ENCODE assay signal across 35 cellular contexts in genomic region chr2:234048049-234048448, GRCh38. TPM values are rescaled to one million over a fixed set of nuclear protein-coding genes. Genes with fewer than 3 reads are reported as not detected.
"Had no signal": no experiment of that assay in that cellular context is flagged by ENCODE, and none has a peak within 500 bp of the region (broad histone marks: within the 10 kb centered on the region; RNA-seq: fewer than 3 reads in every experiment).

No MANE protein-coding gene starts in this region.

- H3K4me3 ChIP-seq: MG63, PC-9 had no signal

- H3K9me3 Mint-ChIP-seq: activated CD8-positive, alpha-beta T cell treated with anti-CD3 and anti-CD28 coated beads for 36 hours; activated naive CD8-positive, alpha-beta T cell treated with anti-CD3 and anti-CD28 coated beads for 36 hours had no signal

- H3K27me3 ChIP-seq: MG63 had no signal

- DNase-seq: activated CD4-positive, alpha-beta T cell treated with anti-CD3 and anti-CD28 coated beads for 1 hour; activated CD4-positive, alpha-beta T cell treated with anti-CD3 and anti-CD28 coated beads for 48 hours; activated CD4-positive, alpha-beta T cell treated with anti-CD3 and anti-CD28 coated beads, Interleukin-2, amount 50 U/mL, for 4 hours; activated CD4-positive, CD25-positive, alpha-beta regulatory T cell; activated CD8-positive, alpha-beta T cell treated with anti-CD3 and anti-CD28 coated beads for 36 hours; activated effector memory CD4-positive, alpha-beta T cell treated with anti-CD3 and anti-CD28 coated beads, Interleukin-2, amount 50 U/mL, for 16 hours; activated naive CD4-positive, alpha-beta T cell; activated naive CD4-positive, alpha-beta T cell treated with anti-CD3 and anti-CD28 coated beads, Interleukin-2, amount 50 U/mL, for 16 hours; activated naive CD8-positive, alpha-beta T cell treated with anti-CD3 and anti-CD28 coated beads for 36 hours; activated T-cell treated with anti-CD3 and anti-CD28 coated beads, Interleukin-2, amount 50 U/mL, for 1 hour; activated T-cell treated with anti-CD3 and anti-CD28 coated beads, Interleukin-2, amount 50 U/mL, for 72 hours; amniotic stem cell; aorta; Karpas-422; MG63; NCI-H1048; NCI-H1105 treated with DMSO at 0.1 percent for 48 hours; NCI-H1436; NCI-H1694; NCI-H1930; NCI-H2107; NCI-H2171; NCI-H510A; NCI-H526; NCI-H748 treated with DMSO at 0.1 percent for 48 hours; NK-92 treated with Interleukin-12 subunit alpha and Interleukin-12 subunit beta, amount 100 ng/mL, for 24 hours; PC-9; Right ventricle myocardium superior; T1000; WERI-Rb-1 had no signal

- H3K27ac Mint-ChIP-seq: activated CD8-positive, alpha-beta T cell treated with anti-CD3 and anti-CD28 coated beads for 36 hours; activated naive CD8-positive, alpha-beta T cell treated with anti-CD3 and anti-CD28 coated beads for 36 hours; activated T-cell treated with anti-CD3 and anti-CD28 coated beads, Interleukin-2, amount 50 U/mL, for 72 hours; activated T-helper 17 cell treated with anti-CD3 and anti-CD28 coated beads, Interleukin-2, amount 50 U/mL, for 72 hours had no signal

- H3K36me3 Mint-ChIP-seq: activated naive CD8-positive, alpha-beta T cell treated with anti-CD3 and anti-CD28 coated beads for 36 hours had no signal

- ATAC-seq: activated CD8-positive, alpha-beta T cell treated with anti-CD3 and anti-CD28 coated beads for 36 hours; activated T-cell treated with anti-CD3 and anti-CD28 coated beads, Interleukin-2, amount 50 U/mL, for 72 hours; activated T-helper 17 cell treated with anti-CD3 and anti-CD28 coated beads, Interleukin-2, amount 50 U/mL, for 72 hours had no signal

- H3K27me3 Mint-ChIP-seq: activated CD8-positive, alpha-beta T cell treated with anti-CD3 and anti-CD28 coated beads for 36 hours; activated naive CD8-positive, alpha-beta T cell treated with anti-CD3 and anti-CD28 coated beads for 36 hours had no signal

- H3K36me3 ChIP-seq: MG63, WERI-Rb-1 had no signal

- H3K27ac ChIP-seq: PC-9, WERI-Rb-1 had no signal

- H2AFZ ChIP-seq: PC-9 had no signal

- H3K4me3 Mint-ChIP-seq: activated CD8-positive, alpha-beta T cell treated with anti-CD3 and anti-CD28 coated beads for 36 hours; activated naive CD8-positive, alpha-beta T cell treated with anti-CD3 and anti-CD28 coated beads for 36 hours; activated T-cell treated with anti-CD3 and anti-CD28 coated beads, Interleukin-2, amount 50 U/mL, for 72 hours; activated T-helper 17 cell treated with anti-CD3 and anti-CD28 coated beads, Interleukin-2, amount 50 U/mL, for 72 hours had no signal

- H3K4me2 ChIP-seq: PC-9 had no signal

- H3K4me1 Mint-ChIP-seq: activated naive CD8-positive, alpha-beta T cell treated with anti-CD3 and anti-CD28 coated beads for 36 hours had no signal

RNA-seq across cellular contexts. Expression of gene SPP2, which starts 2.5 kb away (rescaled TPM):
- total RNA-seq: activated CD8-positive, alpha-beta memory T cell treated with anti-CD3 and anti-CD28 coated beads for 36 hours; activated CD8-positive, alpha-beta T cell treated with anti-CD3 and anti-CD28 coated beads for 36 hours; activated naive CD8-positive, alpha-beta T cell treated with anti-CD3 and anti-CD28 coated beads for 36 hours; activated T-cell treated with anti-CD3 and anti-CD28 coated beads, Interleukin-2, amount 50 U/mL, for 72 hours; activated T-helper 17 cell treated with anti-CD3 and anti-CD28 coated beads, Interleukin-2, amount 50 U/mL, for 72 hours; aorta; cardiac septum; PC-9; Right ventricle myocardium superior; T-helper 1 cell treated with Interleukin-12 subunit alpha and Interleukin-12 subunit beta and Interleukin-4 antibody, amounts not matched to agents 30 ng/mL and 1 ng/mL, for 36 hours; T-helper 2 cell treated with Interferon-gamma antibody and Interleukin-4, amounts not matched to agents 100 ng/mL and 5 ng/mL, for 36 hours had no signal
- polyA plus RNA-seq: aorta had no signal
